Comparison of ENCODE assay signal across 8 cellular contexts in genomic region chr4:121800961-121801714, GRCh38. TPM values are rescaled to one million over a fixed set of nuclear protein-coding genes. Genes with fewer than 3 reads are reported as not detected.
DNase-seq lines count a peak whose midpoint lies in the region; ATAC-seq lines count a peak whose summit lies in the region.

EXOSC9 (plus strand) TSS chr4:121801323; CDS start chr4:121801425, 102 bp downstream.

- peaks cover 45 to 64% (median 56%) of the 10 kb centered on the region in 3 donors for H3K4me1 Mint-ChIP-seq in CD8-positive, alpha-beta memory T cell

- DNase-seq in CD8-positive, alpha-beta memory T cell = peak; percentile 89 to 95 (median 93)
- DNase-seq in HS-5 (ENCODE audit: low read depth) (peak; percentile 77), NOMO-1 (lab: John Stamatoyannopoulos, UW; ENCODE audit: unreplicated experiment in 2 of 2) (peak; percentile 87 to 89), medulla oblongata (ENCODE audit: extremely low spot score) (peak; percentile 95)
- DNase-seq in effector memory CD4-positive, alpha-beta T cell = peak; percentile 90 to 91 (median 91)
- peak; percentile 90 for DNase-seq in stimulated activated CD8-positive, alpha-beta memory T cell treated with anti-CD3 and anti-CD28 coated beads, Interleukin-12 subunit alpha, Interleukin-12 subunit beta, amount 100 ng/mL, for 1 hour (ENCODE audit: low read depth)

- H3K27me3 Mint-ChIP-seq in CD8-positive, alpha-beta memory T cell = peaks cover 0 to 3% of the 10 kb centered on the region in 2 donors

- H3K4me3 ChIP-seq in CD8-positive, alpha-beta memory T cell (ENCODE audit: low read length) = peak within 1 kb of the TSS; percentile 100
- peak within 1 kb of the TSS; percentile 92 for H3K4me3 ChIP-seq in effector memory CD4-positive, alpha-beta T cell (ENCODE audit: insufficient read depth, low read depth, low read length, poor library complexity, severe bottlenecking)

- H3K27ac Mint-ChIP-seq in CD8-positive, alpha-beta memory T cell = peak within 1 kb of the TSS; percentile 97 to 100 (median 98)

- peak within 1 kb of the TSS; percentile 95 for H3K27ac ChIP-seq in CD8-positive, alpha-beta memory T cell (ENCODE audit: low read depth, low read length)
- peak within 1 kb of the TSS; percentile 79 for H3K27ac ChIP-seq in effector memory CD4-positive, alpha-beta T cell (ENCODE audit: insufficient read depth, low read length, poor library complexity, severe bottlenecking)

- peaks cover 0 to 44% (median 11%) of the 10 kb centered on the region in 3 donors for H3K36me3 Mint-ChIP-seq in CD8-positive, alpha-beta memory T cell

- peak within 1 kb of the TSS; percentile 94 to 98 (median 97) for H3K4me3 Mint-ChIP-seq in CD8-positive, alpha-beta memory T cell

- no peaks in the 10 kb centered on the region for H3K27me3 ChIP-seq in CD8-positive, alpha-beta memory T cell (ENCODE audit: insufficient read depth, low read length, poor library complexity, severe bottlenecking)
- H3K27me3 ChIP-seq in effector memory CD4-positive, alpha-beta T cell (replicated peaks; ENCODE audit: control insufficient read depth, insufficient read depth, low read length, poor library complexity, severe bottlenecking) = no peaks in the 10 kb centered on the region

- ATAC-seq in GM19468 (IDR thresholded peaks at IDR 0.05; ENCODE audit: extremely low read depth, unreplicated experiment) = peak; percentile 53

- H3K36me3 ChIP-seq in CD8-positive, alpha-beta memory T cell (ENCODE audit: insufficient read depth, low read length) = peaks cover 7% of the 10 kb centered on the region
- H3K36me3 ChIP-seq in effector memory CD4-positive, alpha-beta T cell (ENCODE audit: control insufficient read depth, insufficient read depth, low read length) = peaks cover 22% of the 10 kb centered on the region

- CTCF ChIA-PET in CD8-positive, alpha-beta memory T cell (lab: Charles Lee) = interaction anchor here (1.0 to 1.8 kb wide), 3 partner anchors 10 to 27 kb away, joined by 3 to 7 read pairs (median 5); partner anchors contain the start of gene CCNA2
- CTCF ChIA-PET in activated CD8-positive, alpha-beta memory T cell treated with anti-CD3 and anti-CD28 coated beads for 36 hours (lab: Charles Lee) = interaction anchor here (1.0 to 1.1 kb wide), 2 partner anchors 23 to 104 kb away, joined by 3 to 4 read pairs; partner anchors contain the start of genes ANXA5 and CCNA2

- POLR2A ChIA-PET in CD8-positive, alpha-beta memory T cell (lab: Charles Lee) = interaction anchor here (0.8 to 2.1 kb wide), 4 partner anchors 23 to 932 kb away, joined by 3 to 10 read pairs (median 4); partner anchors contain the start of genes ANXA5, BBS12 and CCNA2
- POLR2A ChIA-PET in activated CD8-positive, alpha-beta memory T cell treated with anti-CD3 and anti-CD28 coated beads for 36 hours (lab: Charles Lee) = interaction anchor here (0.5 to 0.9 kb wide), 5 partner anchors 21 to 954 kb away, joined by 3 to 4 read pairs (median 3); partner anchors contain the start of gene ANXA5

- no peaks in the 10 kb centered on the region for H3K9me3 Mint-ChIP-seq in CD8-positive, alpha-beta memory T cell

- H3K4me1 ChIP-seq in CD8-positive, alpha-beta memory T cell (ENCODE audit: insufficient read depth, low read length) = peaks cover 31% of the 10 kb centered on the region
- H3K4me1 ChIP-seq in effector memory CD4-positive, alpha-beta T cell (ENCODE audit: control insufficient read depth, insufficient read depth, low read length, poor library complexity, severe bottlenecking) = no peaks in the 10 kb centered on the region

- no peaks in the 10 kb centered on the region for H3K9me3 ChIP-seq in CD8-positive, alpha-beta memory T cell (ENCODE audit: low read length)
- no peaks in the 10 kb centered on the region for H3K9me3 ChIP-seq in effector memory CD4-positive, alpha-beta T cell (ENCODE audit: control insufficient read depth, low read length)

RNA-seq across cellular contexts. Expression of gene EXOSC9, which starts in this region (rescaled TPM):
- 10 to 100 TPM; 72.2 to 72.9 TPM for total RNA-seq in CD8-positive, alpha-beta memory T cell
- polyA plus RNA-seq in CD8-positive, alpha-beta memory T cell = 41.7 TPM
- 10 to 100 TPM; 77.6 to 78.6 TPM for total RNA-seq in activated CD8-positive, alpha-beta memory T cell treated with anti-CD3 and anti-CD28 coated beads for 36 hours

Comparison
In these comparisons a context has a peak if more than half of its experiments do, and no peak if none do; other contexts are left out.
1. Peak in every context shown above with its lines: DNase-seq, ATAC-seq, H3K4me3 ChIP-seq and H3K27ac ChIP-seq.